Comparison of ENCODE assay signal across 16 cellular contexts in the genomic region with DNA sequence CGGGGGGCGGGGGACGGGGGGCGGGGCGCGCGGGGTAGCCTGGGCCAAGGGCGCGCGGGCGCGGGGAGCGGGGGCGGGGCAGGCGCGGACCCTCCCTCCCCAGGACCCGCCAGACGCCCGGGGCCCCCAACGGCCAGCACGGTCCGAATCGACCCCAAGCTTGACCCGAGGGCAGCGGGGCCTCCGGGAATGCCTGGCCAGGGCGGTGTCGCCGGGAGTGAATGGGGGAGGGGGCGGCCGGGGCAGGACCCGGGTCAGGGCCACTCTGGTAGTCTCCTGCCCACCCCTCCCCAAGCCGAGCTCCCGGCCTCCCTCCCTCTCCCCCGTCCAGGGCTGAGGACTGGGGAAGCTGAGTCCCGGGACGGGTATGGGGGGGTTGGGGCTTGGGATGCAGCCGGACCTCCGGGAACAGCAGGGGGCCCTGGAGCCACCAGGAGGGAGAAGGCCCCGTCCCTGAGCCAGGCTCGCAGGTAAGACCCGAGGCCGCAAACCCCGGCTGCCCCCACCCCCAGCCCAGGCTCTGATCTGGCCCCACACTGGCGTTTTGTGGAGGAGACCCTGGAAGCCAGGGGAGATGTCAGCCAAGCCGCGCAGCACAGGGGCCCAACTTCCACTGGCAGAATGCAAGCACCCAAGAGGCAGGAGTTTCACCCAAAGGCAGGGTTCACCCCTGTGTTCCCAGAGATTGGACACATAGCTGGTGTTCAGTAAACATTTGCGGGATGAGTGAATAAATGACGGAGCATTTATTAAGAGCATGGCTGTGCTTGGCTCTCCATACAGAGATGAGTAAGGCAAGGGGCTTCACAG. TPM values are rescaled to one million over a fixed set of nuclear protein-coding genes. Genes with fewer than 3 reads are reported as not detected.
"Had no signal": no experiment of that assay in that cellular context is flagged by ENCODE, and none has a peak within 500 bp of the region (broad histone marks: within the 10 kb centered on the region; RNA-seq: fewer than 3 reads in every experiment).

No MANE protein-coding gene starts in this region.

- H3K4me1 ChIP-seq: parathyroid adenoma had no signal

- H3K27ac ChIP-seq: adrenal gland, parathyroid adenoma, skin epidermis, stomach, thoracic aorta had no signal

- H3K9me3 Mint-ChIP-seq: central memory CD8-positive, alpha-beta T cell; effector memory CD8-positive, alpha-beta T cell had no signal

- H3K4me1 Mint-ChIP-seq: central memory CD8-positive, alpha-beta T cell had no signal

- H3K9me3 ChIP-seq: adrenal gland, stomach, thoracic aorta had no signal

- H3K36me3 ChIP-seq: adrenal gland, stomach, thoracic aorta had no signal

- DNase-seq: activated CD4-positive, alpha-beta T cell treated with anti-CD3 and anti-CD28 coated beads, Interleukin-2, amount 10 ng/mL, durations not matched to agents 7 days and 5 days; activated CD4-positive, CD25-positive, alpha-beta regulatory T cell; activated naive CD4-positive, alpha-beta T cell treated with Interleukin-2 at 50 U/mL for 16 hours; cortex of kidney; effector memory CD8-positive, alpha-beta T cell; erythroblast; mammary epithelial cell; stimulated activated CD4-positive, alpha-beta T cell treated with anti-CD3 and anti-CD28 coated beads, Interleukin-4, amount 100 ng/mL, for 4 hours; stomach had no signal

- H3K9ac ChIP-seq: parathyroid adenoma had no signal

- H3K4me3 Mint-ChIP-seq: activated CD4-positive, alpha-beta T cell treated with anti-CD3 and anti-CD28 coated beads, Interleukin-2, amount 10 ng/mL, durations not matched to agents 7 days and 5 days; central memory CD8-positive, alpha-beta T cell; effector memory CD8-positive, alpha-beta T cell; natural killer cell treated with Interleukin-12 subunit alpha and Interleukin-12 subunit beta and Interleukin-15 and Interleukin-18, amount 100 ng/mL, for 72 hours; T-helper 1 cell treated with Interleukin-12 subunit alpha and Interleukin-12 subunit beta and Interleukin-4 antibody, amounts not matched to agents 30 μg/mL and 1 μg/mL, for 36 hours had no signal

- H3K79me2 ChIP-seq: parathyroid adenoma had no signal

- H3K4me3 ChIP-seq: skin epidermis, thoracic aorta had no signal

- H3K27ac Mint-ChIP-seq: activated CD4-positive, alpha-beta T cell treated with anti-CD3 and anti-CD28 coated beads, Interleukin-2, amount 10 ng/mL, durations not matched to agents 7 days and 5 days; effector memory CD8-positive, alpha-beta T cell; natural killer cell treated with Interleukin-12 subunit alpha and Interleukin-12 subunit beta and Interleukin-15 and Interleukin-18, amount 100 ng/mL, for 72 hours; T-helper 1 cell treated with Interleukin-12 subunit alpha and Interleukin-12 subunit beta and Interleukin-4 antibody, amounts not matched to agents 30 μg/mL and 1 μg/mL, for 36 hours had no signal

RNA-seq across cellular contexts. Expression of a gene that starts 0.6 kb away (rescaled TPM):
- total RNA-seq: activated CD4-positive, alpha-beta T cell treated with anti-CD3 and anti-CD28 coated beads, Interleukin-2, amount 10 ng/mL, durations not matched to agents 7 days and 5 days; mammary epithelial cell; natural killer cell treated with Interleukin-12 subunit alpha and Interleukin-12 subunit beta and Interleukin-15 and Interleukin-18, amount 100 ng/mL, for 72 hours had no signal
